ENCODE assay signal across 1 cellular context in the genomic region with DNA sequence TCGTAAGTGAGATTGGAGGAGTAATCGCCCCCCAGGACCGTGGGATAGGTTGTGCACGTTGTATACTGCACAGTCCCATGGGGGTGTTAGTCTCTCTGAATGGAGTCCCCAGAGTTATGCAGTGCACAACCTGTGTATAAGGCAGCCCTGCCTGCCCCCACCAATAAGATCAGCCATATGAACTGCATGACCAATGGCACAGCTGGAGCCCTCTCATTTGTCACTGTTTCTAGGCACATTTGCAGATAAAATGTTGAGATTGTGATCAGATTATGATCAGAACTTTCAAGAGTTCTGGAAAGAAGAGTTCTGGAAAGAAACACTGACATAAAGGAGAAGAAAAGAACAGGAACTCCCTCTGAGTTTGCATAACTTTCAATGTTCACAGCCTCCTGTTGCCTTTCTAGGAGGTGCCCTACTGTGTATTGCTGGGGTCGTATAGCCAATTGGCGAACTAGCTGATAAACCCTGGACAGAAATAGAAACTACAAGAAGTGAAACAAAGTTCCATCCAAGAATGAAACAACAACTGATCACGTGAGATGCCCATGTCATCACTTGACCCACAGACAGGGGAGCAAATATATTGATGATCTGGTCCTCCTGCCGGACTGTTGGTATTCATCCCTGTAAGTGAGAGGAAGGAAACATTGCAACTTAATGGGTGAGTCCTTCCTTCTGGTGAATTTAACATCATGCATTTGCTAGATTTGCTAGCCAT.
TF ChIP-seq lines count a peak whose summit lies in the region.

No MANE protein-coding gene starts in this region.

TF ChIP-seq in WTC11, 78 proteins besides CTCF, POLR2A, EP300 and RAD21 (continued from another document):
- TF ChIP-seq, protein P1, sequence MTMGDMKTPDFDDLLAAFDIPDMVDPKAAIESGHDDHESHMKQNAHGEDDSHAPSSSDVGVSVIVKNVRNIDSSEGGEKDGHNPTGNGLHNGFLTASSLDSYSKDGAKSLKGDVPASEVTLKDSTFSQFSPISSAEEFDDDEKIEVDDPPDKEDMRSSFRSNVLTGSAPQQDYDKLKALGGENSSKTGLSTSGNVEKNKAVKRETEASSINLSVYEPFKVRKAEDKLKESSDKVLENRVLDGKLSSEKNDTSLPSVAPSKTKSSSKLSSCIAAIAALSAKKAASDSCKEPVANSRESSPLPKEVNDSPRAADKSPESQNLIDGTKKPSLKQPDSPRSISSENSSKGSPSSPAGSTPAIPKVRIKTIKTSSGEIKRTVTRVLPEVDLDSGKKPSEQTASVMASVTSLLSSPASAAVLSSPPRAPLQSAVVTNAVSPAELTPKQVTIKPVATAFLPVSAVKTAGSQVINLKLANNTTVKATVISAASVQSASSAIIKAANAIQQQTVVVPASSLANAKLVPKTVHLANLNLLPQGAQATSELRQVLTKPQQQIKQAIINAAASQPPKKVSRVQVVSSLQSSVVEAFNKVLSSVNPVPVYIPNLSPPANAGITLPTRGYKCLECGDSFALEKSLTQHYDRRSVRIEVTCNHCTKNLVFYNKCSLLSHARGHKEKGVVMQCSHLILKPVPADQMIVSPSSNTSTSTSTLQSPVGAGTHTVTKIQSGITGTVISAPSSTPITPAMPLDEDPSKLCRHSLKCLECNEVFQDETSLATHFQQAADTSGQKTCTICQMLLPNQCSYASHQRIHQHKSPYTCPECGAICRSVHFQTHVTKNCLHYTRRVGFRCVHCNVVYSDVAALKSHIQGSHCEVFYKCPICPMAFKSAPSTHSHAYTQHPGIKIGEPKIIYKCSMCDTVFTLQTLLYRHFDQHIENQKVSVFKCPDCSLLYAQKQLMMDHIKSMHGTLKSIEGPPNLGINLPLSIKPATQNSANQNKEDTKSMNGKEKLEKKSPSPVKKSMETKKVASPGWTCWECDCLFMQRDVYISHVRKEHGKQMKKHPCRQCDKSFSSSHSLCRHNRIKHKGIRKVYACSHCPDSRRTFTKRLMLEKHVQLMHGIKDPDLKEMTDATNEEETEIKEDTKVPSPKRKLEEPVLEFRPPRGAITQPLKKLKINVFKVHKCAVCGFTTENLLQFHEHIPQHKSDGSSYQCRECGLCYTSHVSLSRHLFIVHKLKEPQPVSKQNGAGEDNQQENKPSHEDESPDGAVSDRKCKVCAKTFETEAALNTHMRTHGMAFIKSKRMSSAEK (CRISPR knock-in tag; IDR thresholded peaks at IDR 0.05; ENCODE audit: borderline replicate concordance) = no peak
- TF ChIP-seq SMAD4 (CRISPR knock-in tag; IDR thresholded peaks at IDR 0.05) (no peak), PRRX2 (CRISPR knock-in tag; IDR thresholded peaks at IDR 0.05) (no peak)
- TF ChIP-seq, protein P2, sequence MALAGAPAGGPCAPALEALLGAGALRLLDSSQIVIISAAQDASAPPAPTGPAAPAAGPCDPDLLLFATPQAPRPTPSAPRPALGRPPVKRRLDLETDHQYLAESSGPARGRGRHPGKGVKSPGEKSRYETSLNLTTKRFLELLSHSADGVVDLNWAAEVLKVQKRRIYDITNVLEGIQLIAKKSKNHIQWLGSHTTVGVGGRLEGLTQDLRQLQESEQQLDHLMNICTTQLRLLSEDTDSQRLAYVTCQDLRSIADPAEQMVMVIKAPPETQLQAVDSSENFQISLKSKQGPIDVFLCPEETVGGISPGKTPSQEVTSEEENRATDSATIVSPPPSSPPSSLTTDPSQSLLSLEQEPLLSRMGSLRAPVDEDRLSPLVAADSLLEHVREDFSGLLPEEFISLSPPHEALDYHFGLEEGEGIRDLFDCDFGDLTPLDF (CRISPR knock-in tag; IDR thresholded peaks at IDR 0.05) = no peak
